Comparison of ENCODE assay signal across 1 cellular context in the genomic region with DNA sequence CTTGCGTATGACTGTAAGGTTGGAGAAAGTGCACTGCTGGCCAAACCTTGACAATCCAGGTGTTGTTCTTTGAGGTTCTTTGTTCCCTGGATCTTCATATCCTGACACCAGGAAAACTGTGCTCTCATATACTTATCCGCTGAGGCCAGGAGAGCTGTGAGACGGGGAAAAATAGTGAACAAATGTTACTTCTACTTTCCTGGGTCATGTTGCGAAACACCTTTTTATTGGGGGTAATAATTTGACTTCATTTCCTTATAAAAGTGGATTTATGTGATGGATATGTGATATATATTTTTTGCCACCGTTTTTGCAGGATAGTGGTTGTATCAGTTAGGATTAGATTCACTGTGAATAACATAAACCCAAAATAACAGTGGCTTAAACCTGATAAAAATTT.
TF ChIP-seq lines count a peak whose summit lies in the region.

No MANE protein-coding gene starts in this region.

TF ChIP-seq in SK-N-SH treated with all-trans-retinoic acid at 6 μM for 48 hours, 23 proteins besides CTCF, POLR2A, EP300 and RAD21 (continued from another document):
- TF ChIP-seq, protein P1, sequence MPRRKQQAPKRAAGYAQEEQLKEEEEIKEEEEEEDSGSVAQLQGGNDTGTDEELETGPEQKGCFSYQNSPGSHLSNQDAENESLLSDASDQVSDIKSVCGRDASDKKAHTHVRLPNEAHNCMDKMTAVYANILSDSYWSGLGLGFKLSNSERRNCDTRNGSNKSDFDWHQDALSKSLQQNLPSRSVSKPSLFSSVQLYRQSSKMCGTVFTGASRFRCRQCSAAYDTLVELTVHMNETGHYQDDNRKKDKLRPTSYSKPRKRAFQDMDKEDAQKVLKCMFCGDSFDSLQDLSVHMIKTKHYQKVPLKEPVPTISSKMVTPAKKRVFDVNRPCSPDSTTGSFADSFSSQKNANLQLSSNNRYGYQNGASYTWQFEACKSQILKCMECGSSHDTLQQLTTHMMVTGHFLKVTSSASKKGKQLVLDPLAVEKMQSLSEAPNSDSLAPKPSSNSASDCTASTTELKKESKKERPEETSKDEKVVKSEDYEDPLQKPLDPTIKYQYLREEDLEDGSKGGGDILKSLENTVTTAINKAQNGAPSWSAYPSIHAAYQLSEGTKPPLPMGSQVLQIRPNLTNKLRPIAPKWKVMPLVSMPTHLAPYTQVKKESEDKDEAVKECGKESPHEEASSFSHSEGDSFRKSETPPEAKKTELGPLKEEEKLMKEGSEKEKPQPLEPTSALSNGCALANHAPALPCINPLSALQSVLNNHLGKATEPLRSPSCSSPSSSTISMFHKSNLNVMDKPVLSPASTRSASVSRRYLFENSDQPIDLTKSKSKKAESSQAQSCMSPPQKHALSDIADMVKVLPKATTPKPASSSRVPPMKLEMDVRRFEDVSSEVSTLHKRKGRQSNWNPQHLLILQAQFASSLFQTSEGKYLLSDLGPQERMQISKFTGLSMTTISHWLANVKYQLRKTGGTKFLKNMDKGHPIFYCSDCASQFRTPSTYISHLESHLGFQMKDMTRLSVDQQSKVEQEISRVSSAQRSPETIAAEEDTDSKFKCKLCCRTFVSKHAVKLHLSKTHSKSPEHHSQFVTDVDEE (CRISPR knock-in tag; IDR thresholded peaks at IDR 0.05), result no peak
- no peak for TF ChIP-seq ISL1 (CRISPR knock-in tag; IDR thresholded peaks at IDR 0.05)
- no peak for TF ChIP-seq GLIS3 (CRISPR knock-in tag; IDR thresholded peaks at IDR 0.05)
- TF ChIP-seq, protein P2, sequence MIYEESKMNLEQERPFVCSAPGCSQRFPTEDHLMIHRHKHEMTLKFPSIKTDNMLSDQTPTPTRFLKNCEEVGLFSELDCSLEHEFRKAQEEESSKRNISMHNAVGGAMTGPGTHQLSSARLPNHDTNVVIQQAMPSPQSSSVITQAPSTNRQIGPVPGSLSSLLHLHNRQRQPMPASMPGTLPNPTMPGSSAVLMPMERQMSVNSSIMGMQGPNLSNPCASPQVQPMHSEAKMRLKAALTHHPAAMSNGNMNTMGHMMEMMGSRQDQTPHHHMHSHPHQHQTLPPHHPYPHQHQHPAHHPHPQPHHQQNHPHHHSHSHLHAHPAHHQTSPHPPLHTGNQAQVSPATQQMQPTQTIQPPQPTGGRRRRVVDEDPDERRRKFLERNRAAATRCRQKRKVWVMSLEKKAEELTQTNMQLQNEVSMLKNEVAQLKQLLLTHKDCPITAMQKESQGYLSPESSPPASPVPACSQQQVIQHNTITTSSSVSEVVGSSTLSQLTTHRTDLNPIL (CRISPR knock-in tag; IDR thresholded peaks at IDR 0.05; ENCODE audit: low read depth), result no peak
